Comparison of ENCODE assay signal across 9 cellular contexts in the genomic region with DNA sequence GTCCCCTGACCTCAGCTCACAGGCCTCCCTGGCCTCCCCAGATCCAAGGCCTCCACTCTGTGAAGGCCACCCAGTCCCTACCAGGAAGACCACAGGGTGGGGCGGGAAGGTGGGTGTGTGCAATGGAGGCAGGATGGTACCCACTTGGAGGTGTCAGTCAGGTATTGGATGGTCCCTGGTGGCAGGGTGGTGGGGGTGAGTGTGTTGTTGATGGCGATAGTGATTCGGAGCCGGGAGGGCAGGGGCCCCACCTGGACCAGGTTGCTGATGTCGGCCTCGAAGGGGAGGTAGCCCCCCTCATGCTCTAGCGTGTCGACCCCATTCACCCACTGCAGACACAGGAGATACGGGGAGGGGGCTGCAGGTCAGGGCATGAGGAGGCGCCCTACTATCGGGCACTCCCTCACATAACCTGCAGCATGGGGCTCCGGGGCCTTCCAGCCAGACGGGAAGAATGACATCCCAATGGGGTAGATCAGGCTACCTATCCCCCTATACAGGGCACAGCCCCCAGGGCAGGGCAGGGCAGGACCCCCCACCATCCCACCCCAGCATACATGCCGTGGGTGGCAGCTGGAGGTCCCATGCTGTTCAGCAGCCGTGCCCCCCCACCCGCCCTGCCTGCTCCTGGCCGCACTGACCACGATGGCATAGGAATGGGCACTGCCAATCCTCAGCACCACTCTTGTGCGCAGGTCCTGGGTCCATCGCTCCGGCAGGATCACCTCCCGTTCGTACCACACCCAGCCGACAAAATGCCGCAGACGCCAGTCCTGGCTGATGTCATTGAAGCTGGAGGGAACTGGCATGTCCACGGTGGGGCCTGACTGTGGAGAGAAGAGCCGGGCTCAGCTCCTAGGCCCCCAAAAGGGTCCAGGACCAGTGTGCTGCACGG. TPM values are rescaled to one million over a fixed set of nuclear protein-coding genes. Genes with fewer than 3 reads are reported as not detected.
DNase-seq lines count a peak whose midpoint lies in the region; ATAC-seq and TF ChIP-seq lines count a peak whose summit lies in the region.
"Had no signal": no experiment of that assay in that cellular context is flagged by ENCODE, and none has a peak within 500 bp of the region (broad histone marks: within the 10 kb centered on the region; RNA-seq: fewer than 3 reads in every experiment).

No MANE protein-coding gene starts in this region.

- in situ Hi-C loops in transverse colon (cut with MboI; ENCODE audit: low pct_ligation_motif_present in 1 of 4, low pct_unique_long_range_greater_than_20kb in 1 of 4, low sequenced_read_pairs in 3 of 4): loop anchor here in 1 of 4 donors (25.0 kb wide), 1 partner anchor 243 kb away; no protein-coding TSS in a partner anchor

- no peak overlapping the region for H3K4me3 ChIP-seq in transverse colon

- H3K27me3 ChIP-seq in transverse colon: no peaks in the 10 kb centered on the region

- peaks cover 0 to 5% (median 0%) of the 10 kb centered on the region in 4 donors for H3K36me3 ChIP-seq in transverse colon

- H3K9me3 ChIP-seq in transverse colon: no peaks in the 10 kb centered on the region

- H3K27ac Mint-ChIP-seq in activated CD8-positive, alpha-beta T cell treated with anti-CD3 and anti-CD28 coated beads, Interleukin-2, amount 10 ng/mL, durations not matched to agents 7 days and 5 days: peak overlapping the region; percentile 98
- H3K27ac Mint-ChIP-seq in memory B cell: peak overlapping the region; percentile 77

- no peaks in the 10 kb centered on the region for H3K27me3 Mint-ChIP-seq in activated CD8-positive, alpha-beta T cell treated with anti-CD3 and anti-CD28 coated beads, Interleukin-2, amount 10 ng/mL, durations not matched to agents 7 days and 5 days (ENCODE audit: low read depth)
- no peaks in the 10 kb centered on the region for H3K27me3 Mint-ChIP-seq in memory B cell

- no peak for TF ChIP-seq CTCF in transverse colon (IDR thresholded peaks at IDR 0.05)

- ATAC-seq in Right ventricle myocardium inferior: no peak
- ATAC-seq in activated CD8-positive, alpha-beta T cell treated with anti-CD3 and anti-CD28 coated beads, Interleukin-2, amount 10 ng/mL, durations not matched to agents 7 days and 5 days: no peak
- no peak for ATAC-seq in memory B cell (ENCODE audit: low read depth)
- ATAC-seq in GM19395 (IDR thresholded peaks at IDR 0.05; ENCODE audit: unreplicated experiment): no peak
- no peak for ATAC-seq in HG03039 (IDR thresholded peaks at IDR 0.05; ENCODE audit: unreplicated experiment)

- peak overlapping the region; percentile 93 for H3K4me3 Mint-ChIP-seq in activated CD8-positive, alpha-beta T cell treated with anti-CD3 and anti-CD28 coated beads, Interleukin-2, amount 10 ng/mL, durations not matched to agents 7 days and 5 days
- peak overlapping the region; percentile 79 for H3K4me3 Mint-ChIP-seq in memory B cell

- H3K4me1 Mint-ChIP-seq in activated CD8-positive, alpha-beta T cell treated with anti-CD3 and anti-CD28 coated beads, Interleukin-2, amount 10 ng/mL, durations not matched to agents 7 days and 5 days (ENCODE audit: low read depth): peaks cover 20% of the 10 kb centered on the region
- peaks cover 7% of the 10 kb centered on the region for H3K4me1 Mint-ChIP-seq in memory B cell

- peaks cover 0 to 25% (median 19%) of the 10 kb centered on the region in 4 donors for H3K4me1 ChIP-seq in transverse colon

- POLR2A ChIA-PET in activated CD8-positive, alpha-beta T cell treated with anti-CD3 and anti-CD28 coated beads, Interleukin-2, amount 10 ng/mL, durations not matched to agents 7 days and 5 days (lab: Charles Lee): interaction anchor here (1.1 to 1.2 kb wide), 2 partner anchors 10 to 229 kb away, joined by 3 to 5 read pairs; no protein-coding TSS in a partner anchor

- intact Hi-C loops in Right ventricle myocardium inferior (cut with DNase I): loop anchor here (5.0 kb wide), 1 partner anchor 228 kb away; no protein-coding TSS in a partner anchor
- intact Hi-C loops in cardiac septum (cut with DNase I): loop anchor here (10.0 kb wide), 2 partner anchors 105 to 225 kb away; partner anchors contain the start of gene VKORC1L1
- intact Hi-C loops in transverse colon (cut with DNase I; ENCODE audit: low total_unique reads): loop anchor here (5.0 kb wide), 1 partner anchor 922 kb away; no protein-coding TSS in a partner anchor

- peaks cover 23% of the 10 kb centered on the region for H3K36me3 Mint-ChIP-seq in activated CD8-positive, alpha-beta T cell treated with anti-CD3 and anti-CD28 coated beads, Interleukin-2, amount 10 ng/mL, durations not matched to agents 7 days and 5 days (ENCODE audit: low read depth)
- peaks cover 2% of the 10 kb centered on the region for H3K36me3 Mint-ChIP-seq in memory B cell

- peak; percentile 63 for DNase-seq in Right ventricle myocardium inferior (ENCODE audit: missing footprints)
- DNase-seq in cardiac septum (ENCODE audit: low spot score): no peak
- no peak for DNase-seq in activated CD8-positive, alpha-beta T cell treated with anti-CD3 and anti-CD28 coated beads, Interleukin-2, amount 10 ng/mL, durations not matched to agents 7 days and 5 days
- DNase-seq in memory B cell (ENCODE audit: low spot score in 2 of 2): no peak
- no peak for DNase-seq in transverse colon
- DNase-seq in NCI-H2107 treated with DMSO at 0.1 percent for 48 hours (lab: John Stamatoyannopoulos, UW; ENCODE audit: unreplicated experiment): no peak
- DNase-seq: NCI-H1092 treated with DMSO at 0.1 percent for 48 hours had no signal

- no peak for TF ChIP-seq EP300 in transverse colon (IDR thresholded peaks at IDR 0.05; ENCODE audit: low read depth)

- H3K9me3 Mint-ChIP-seq in activated CD8-positive, alpha-beta T cell treated with anti-CD3 and anti-CD28 coated beads, Interleukin-2, amount 10 ng/mL, durations not matched to agents 7 days and 5 days (ENCODE audit: insufficient read depth): no peaks in the 10 kb centered on the region
- H3K9me3 Mint-ChIP-seq in memory B cell: no peaks in the 10 kb centered on the region

- peak overlapping the region; percentile 31 to 89 (median 86) for H3K27ac ChIP-seq in transverse colon

- 94% methylated on average over 23 of the region's 29 CpGs; no CpG with 5 or more reads in 1 of the 2 donors for WGBS in transverse colon (ENCODE audit: low coverage in 1 of 2), 2 donors

- TF ChIP-seq POLR2A in transverse colon (IDR thresholded peaks at IDR 0.05): no peak

- CTCF ChIA-PET in activated CD8-positive, alpha-beta T cell treated with anti-CD3 and anti-CD28 coated beads, Interleukin-2, amount 10 ng/mL, durations not matched to agents 7 days and 5 days (lab: Charles Lee): no interaction called here

RNA-seq across cellular contexts. Expression of gene GUSB, which starts 2.2 kb away (rescaled TPM):
- 18.3 TPM for total RNA-seq in Right ventricle myocardium inferior
- 15.8 TPM for total RNA-seq in cardiac septum
- total RNA-seq in activated CD8-positive, alpha-beta T cell treated with anti-CD3 and anti-CD28 coated beads, Interleukin-2, amount 10 ng/mL, durations not matched to agents 7 days and 5 days: 10 to 100 TPM; 72.2 to 77.2 TPM
- 100 to 1,000 TPM in 1 of 4 donors, 10 to 100 TPM in 3; 48.3 to 346 (median 55.3) TPM for total RNA-seq in transverse colon
